In genomic region chr1:229221106-229222019, GRCh38 we compare ENCODE assay signal across 1 cellular context.
TF ChIP-seq lines count a peak whose summit lies in the region.

No MANE protein-coding gene starts in this region.

TF ChIP-seq in IMR-90, 13 proteins besides CTCF, POLR2A, EP300 and RAD21:
- TF ChIP-seq NFE2L2 (IDR thresholded peaks at IDR 0.05; ENCODE audit: low read depth, low read length) = no peak
- no peak for TF ChIP-seq ELK1 (IDR thresholded peaks at IDR 0.05; ENCODE audit: borderline replicate concordance, low read depth, low read length)
- no peak for TF ChIP-seq MAZ (IDR thresholded peaks at IDR 0.05; ENCODE audit: borderline replicate concordance, low read depth, low read length)
TF ChIP-seq in IMR-90: peak in this region for 0.
